ENCODE assay signal across 8 cellular contexts in the genomic region with DNA sequence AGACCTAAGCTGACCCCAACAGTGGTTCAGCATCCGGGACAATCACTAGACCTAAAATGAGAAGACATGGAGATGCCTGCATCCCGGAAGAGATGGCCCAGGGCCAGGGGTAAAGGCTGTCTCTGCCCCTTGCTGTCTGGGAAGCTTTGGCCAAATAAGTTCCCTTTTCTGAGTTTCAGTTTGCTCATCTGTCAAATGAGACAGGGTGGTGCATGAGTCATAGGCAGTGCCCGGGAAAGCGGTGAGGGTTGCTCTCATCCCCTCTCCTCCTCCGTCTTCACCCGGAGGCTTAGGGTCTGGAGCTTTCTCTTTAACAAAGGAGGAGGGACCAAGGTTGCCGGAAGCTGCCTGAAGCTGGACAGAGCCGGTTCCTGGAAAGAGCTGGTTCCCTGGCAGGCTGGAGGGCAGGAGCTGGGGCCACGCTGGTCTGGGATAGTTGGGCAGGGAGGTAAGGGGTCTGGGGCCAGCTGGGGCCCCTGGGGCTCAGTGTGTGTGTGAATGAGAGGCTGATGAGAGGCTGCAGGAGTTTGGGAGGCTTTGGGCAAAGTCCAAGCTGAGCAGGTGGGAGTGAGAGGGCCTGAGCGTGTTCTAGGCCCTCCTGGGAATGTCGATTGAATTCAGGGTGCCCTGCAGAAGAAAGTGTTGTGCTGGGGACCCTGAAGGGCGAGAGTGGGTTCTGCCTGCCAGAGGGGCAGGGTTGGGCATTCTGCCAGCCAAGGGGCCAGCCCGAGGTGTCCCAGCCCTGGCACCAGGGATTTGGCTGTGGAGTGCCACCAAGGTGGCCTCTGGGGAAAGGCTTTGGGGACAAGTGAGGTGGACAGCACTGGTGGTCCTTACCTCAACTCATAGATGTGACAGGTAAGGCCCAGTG. TPM values are rescaled to one million over a fixed set of nuclear protein-coding genes. Genes with fewer than 3 reads are reported as not detected.
DNase-seq lines count a peak whose midpoint lies in the region; ATAC-seq and TF ChIP-seq lines count a peak whose summit lies in the region.

A gene with protein sequence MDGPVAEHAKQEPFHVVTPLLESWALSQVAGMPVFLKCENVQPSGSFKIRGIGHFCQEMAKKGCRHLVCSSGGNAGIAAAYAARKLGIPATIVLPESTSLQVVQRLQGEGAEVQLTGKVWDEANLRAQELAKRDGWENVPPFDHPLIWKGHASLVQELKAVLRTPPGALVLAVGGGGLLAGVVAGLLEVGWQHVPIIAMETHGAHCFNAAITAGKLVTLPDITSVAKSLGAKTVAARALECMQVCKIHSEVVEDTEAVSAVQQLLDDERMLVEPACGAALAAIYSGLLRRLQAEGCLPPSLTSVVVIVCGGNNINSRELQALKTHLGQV (plus strand): TSS at position 351 of the 871 bp plus-strand sequence. CDS start 5,603 bp downstream, outside the sequence.

- H3K27me3 ChIP-seq in left lung = peaks cover 0 to 3% of the 10 kb centered on the region in 2 donors

- H3K27ac ChIP-seq in left lung = peak within 1 kb of the TSS; percentile 71 to 78

- intact Hi-C loops in left lung (cut with DNase I) = loop anchor here in 1 of 2 donors (10.0 kb wide), 2 partner anchors 107 to 227 kb away; no protein-coding TSS in a partner anchor

- peak within 1 kb of the TSS; percentile 41 to 59 for H3K4me3 ChIP-seq in left lung

- POLR2A ChIA-PET in GM10248 (lab: Yijun Ruan, JAX) = interaction anchor here (0.5 kb wide), 2 partner anchors 54 to 87 kb away, joined by 4 read pairs; a partner anchor contains a TSS

- peak; percentile 91 for ATAC-seq in GM21529 (IDR thresholded peaks at IDR 0.05; ENCODE audit: unreplicated experiment)
- ATAC-seq in left lung = peak; percentile 95

- H3K9me3 ChIP-seq in left lung = no peaks in the 10 kb centered on the region

- TF ChIP-seq CTCF in GM10248 (IDR thresholded peaks at IDR 0.05; ENCODE audit: control extremely low read depth, extremely low read depth, low read depth, missing control alignments) (no peak), left lung (IDR thresholded peaks at IDR 0.05) (no peak)

- no peaks in the 10 kb centered on the region for H3K36me3 ChIP-seq in left lung

- CTCF ChIA-PET in GM10248 (lab: Yijun Ruan, JAX) = no interaction called here

- peak; percentile 73 for DNase-seq in GM10248 (ENCODE audit: extremely low spot score)
- peak; percentile 78 for DNase-seq in HT-29 (ENCODE audit: low spot score)
- DNase-seq in SHP77 (lab: John Stamatoyannopoulos, UW) = peak; percentile 67 to 81
- DNase-seq in cortex of kidney (lab: John Stamatoyannopoulos, UW) = peak; percentile 14
- peak; percentile 88 to 89 for DNase-seq in left lung
- peak; percentile 63 for DNase-seq in stimulated activated CD8-positive, alpha-beta memory T cell treated with anti-CD3 and anti-CD28 coated beads, Interleukin-4, amount 100 ng/mL, for 48 hours
- DNase-seq in activated CD4-positive, CD25-positive, alpha-beta regulatory T cell (lab: John Stamatoyannopoulos, UW) = no peak

- peaks cover 8 to 44% of the 10 kb centered on the region in 2 donors for H3K4me1 ChIP-seq in left lung

RNA-seq across cellular contexts. Expression of the gene that starts here (rescaled TPM):
- total RNA-seq in HT-29 (2014; rRNA removed; shearing (Covaris generic)) = 6.6 and 9.1 TPM in 2 replicates
- total RNA-seq in left lung = 10 to 100 TPM; 12.9 to 13.8 TPM

Comparison
In these comparisons a context has a peak if more than half of its experiments do, and no peak if none do; other contexts are left out.
1. DNase-seq: peak in GM10248 (single experiment), HT-29 (single experiment), SHP77 (2 of 2), cortex of kidney (single experiment), left lung (2 of 2) and stimulated activated CD8-positive, alpha-beta memory T cell treated with anti-CD3 and anti-CD28 coated beads, Interleukin-4, amount 100 ng/mL, for 48 hours (single experiment); none in activated CD4-positive, CD25-positive, alpha-beta regulatory T cell (0 of 4).